Comparison of ENCODE assay signal across 1 cellular context in genomic region chr10:102917314-102917961, GRCh38.
TF ChIP-seq lines count a peak whose summit lies in the region.

No MANE protein-coding gene starts in this region.

TF ChIP-seq in HepG2, 621 proteins besides CTCF, POLR2A, EP300 and RAD21 (continued from another document and continues in another):
- TF ChIP-seq, protein P1, sequence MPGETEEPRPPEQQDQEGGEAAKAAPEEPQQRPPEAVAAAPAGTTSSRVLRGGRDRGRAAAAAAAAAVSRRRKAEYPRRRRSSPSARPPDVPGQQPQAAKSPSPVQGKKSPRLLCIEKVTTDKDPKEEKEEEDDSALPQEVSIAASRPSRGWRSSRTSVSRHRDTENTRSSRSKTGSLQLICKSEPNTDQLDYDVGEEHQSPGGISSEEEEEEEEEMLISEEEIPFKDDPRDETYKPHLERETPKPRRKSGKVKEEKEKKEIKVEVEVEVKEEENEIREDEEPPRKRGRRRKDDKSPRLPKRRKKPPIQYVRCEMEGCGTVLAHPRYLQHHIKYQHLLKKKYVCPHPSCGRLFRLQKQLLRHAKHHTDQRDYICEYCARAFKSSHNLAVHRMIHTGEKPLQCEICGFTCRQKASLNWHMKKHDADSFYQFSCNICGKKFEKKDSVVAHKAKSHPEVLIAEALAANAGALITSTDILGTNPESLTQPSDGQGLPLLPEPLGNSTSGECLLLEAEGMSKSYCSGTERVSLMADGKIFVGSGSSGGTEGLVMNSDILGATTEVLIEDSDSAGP (CRISPR knock-in tag; IDR thresholded peaks at IDR 0.05; ENCODE audit: borderline replicate concordance): 0 out of 2 replicates have a peak, but pooled peaks have one; percentile 63
- TF ChIP-seq ZNF83 (CRISPR knock-in tag; IDR thresholded peaks at IDR 0.05; ENCODE audit: borderline replicate concordance): no peak
- TF ChIP-seq ZBTB21 (CRISPR knock-in tag; IDR thresholded peaks at IDR 0.05): no peak
- TF ChIP-seq RARA (CRISPR knock-in tag; IDR thresholded peaks at IDR 0.05): no peak
- TF ChIP-seq ZNF710 (CRISPR knock-in tag; IDR thresholded peaks at IDR 0.05; ENCODE audit: borderline replicate concordance): no peak
- no peak for TF ChIP-seq SYNCRIP (IDR thresholded peaks at IDR 0.05; ENCODE audit: insufficient read depth, low read depth, low read length)
- no peak for TF ChIP-seq KAT7 (CRISPR knock-in tag; IDR thresholded peaks at IDR 0.05; ENCODE audit: borderline replicate concordance)
- TF ChIP-seq ZNF484 (CRISPR knock-in tag; IDR thresholded peaks at IDR 0.05; ENCODE audit: borderline replicate concordance, low read depth): no peak
- TF ChIP-seq TARDBP (CRISPR knock-in tag; IDR thresholded peaks at IDR 0.05): no peak
- TF ChIP-seq MAFG (CRISPR knock-in tag; IDR thresholded peaks at IDR 0.05): no peak
- no peak for TF ChIP-seq JDP2 (CRISPR knock-in tag; IDR thresholded peaks at IDR 0.05; ENCODE audit: borderline replicate concordance)
- TF ChIP-seq, protein P2, sequence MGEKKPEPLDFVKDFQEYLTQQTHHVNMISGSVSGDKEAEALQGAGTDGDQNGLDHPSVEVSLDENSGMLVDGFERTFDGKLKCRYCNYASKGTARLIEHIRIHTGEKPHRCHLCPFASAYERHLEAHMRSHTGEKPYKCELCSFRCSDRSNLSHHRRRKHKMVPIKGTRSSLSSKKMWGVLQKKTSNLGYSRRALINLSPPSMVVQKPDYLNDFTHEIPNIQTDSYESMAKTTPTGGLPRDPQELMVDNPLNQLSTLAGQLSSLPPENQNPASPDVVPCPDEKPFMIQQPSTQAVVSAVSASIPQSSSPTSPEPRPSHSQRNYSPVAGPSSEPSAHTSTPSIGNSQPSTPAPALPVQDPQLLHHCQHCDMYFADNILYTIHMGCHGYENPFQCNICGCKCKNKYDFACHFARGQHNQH (CRISPR knock-in tag; IDR thresholded peaks at IDR 0.05): peak; percentile 62; the same call in 1 of the 2 replicates
- peak; percentile 91 for TF ChIP-seq ZFP36L1 (CRISPR knock-in tag; IDR thresholded peaks at IDR 0.05)
- peak; percentile 70; the same call in 1 of the 2 replicates for TF ChIP-seq ZNF768 (CRISPR knock-in tag; IDR thresholded peaks at IDR 0.05)
- TF ChIP-seq ZNF354B (CRISPR knock-in tag; IDR thresholded peaks at IDR 0.05): no peak
- no peak for TF ChIP-seq SOX13 (IDR thresholded peaks at IDR 0.05)
- TF ChIP-seq SOX13 (CRISPR knock-in tag; conservative IDR thresholded peaks at IDR 0.05 in 1 of 2, IDR thresholded peaks at IDR 0.05 in 1 of 2): no peak
- no peak; the same call in 1 of the 2 replicates for TF ChIP-seq GABPB1 (CRISPR knock-in tag; IDR thresholded peaks at IDR 0.05)
- no peak for TF ChIP-seq HNF4A (CRISPR knock-in tag; IDR thresholded peaks at IDR 0.05)
- no peak for TF ChIP-seq ZMYM3 (CRISPR knock-in tag; IDR thresholded peaks at IDR 0.05)
- TF ChIP-seq ESRRA (CRISPR knock-in tag; IDR thresholded peaks at IDR 0.05; ENCODE audit: low read depth): no peak
- TF ChIP-seq, protein P3, sequence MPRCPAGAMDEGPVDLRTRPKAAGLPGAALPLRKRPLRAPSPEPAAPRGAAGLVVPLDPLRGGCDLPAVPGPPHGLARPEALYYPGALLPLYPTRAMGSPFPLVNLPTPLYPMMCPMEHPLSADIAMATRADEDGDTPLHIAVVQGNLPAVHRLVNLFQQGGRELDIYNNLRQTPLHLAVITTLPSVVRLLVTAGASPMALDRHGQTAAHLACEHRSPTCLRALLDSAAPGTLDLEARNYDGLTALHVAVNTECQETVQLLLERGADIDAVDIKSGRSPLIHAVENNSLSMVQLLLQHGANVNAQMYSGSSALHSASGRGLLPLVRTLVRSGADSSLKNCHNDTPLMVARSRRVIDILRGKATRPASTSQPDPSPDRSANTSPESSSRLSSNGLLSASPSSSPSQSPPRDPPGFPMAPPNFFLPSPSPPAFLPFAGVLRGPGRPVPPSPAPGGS (CRISPR knock-in tag; IDR thresholded peaks at IDR 0.05): no peak
- TF ChIP-seq ZNF781 (CRISPR knock-in tag; IDR thresholded peaks at IDR 0.05; ENCODE audit: borderline replicate concordance, not compliant biosample characterization): peak; percentile 56
- TF ChIP-seq ZFAT (CRISPR knock-in tag; conservative IDR thresholded peaks at IDR 0.05): no peak
- peak; percentile 86 for TF ChIP-seq ZNF280D (CRISPR knock-in tag; IDR thresholded peaks at IDR 0.05)
- TF ChIP-seq, protein P4, sequence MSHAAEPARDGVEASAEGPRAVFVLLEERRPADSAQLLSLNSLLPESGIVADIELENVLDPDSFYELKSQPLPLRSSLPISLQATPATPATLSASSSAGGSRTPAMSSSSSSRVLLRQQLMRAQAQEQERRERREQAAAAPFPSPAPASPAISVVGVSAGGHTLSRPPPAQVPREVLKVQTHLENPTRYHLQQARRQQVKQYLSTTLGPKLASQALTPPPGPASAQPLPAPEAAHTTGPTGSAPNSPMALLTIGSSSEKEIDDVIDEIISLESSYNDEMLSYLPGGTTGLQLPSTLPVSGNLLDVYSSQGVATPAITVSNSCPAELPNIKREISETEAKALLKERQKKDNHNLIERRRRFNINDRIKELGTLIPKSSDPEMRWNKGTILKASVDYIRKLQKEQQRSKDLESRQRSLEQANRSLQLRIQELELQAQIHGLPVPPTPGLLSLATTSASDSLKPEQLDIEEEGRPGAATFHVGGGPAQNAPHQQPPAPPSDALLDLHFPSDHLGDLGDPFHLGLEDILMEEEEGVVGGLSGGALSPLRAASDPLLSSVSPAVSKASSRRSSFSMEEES (CRISPR knock-in tag; IDR thresholded peaks at IDR 0.05): no peak
- no peak for TF ChIP-seq ZNF160 (CRISPR knock-in tag; IDR thresholded peaks at IDR 0.05)
- TF ChIP-seq, protein P5, sequence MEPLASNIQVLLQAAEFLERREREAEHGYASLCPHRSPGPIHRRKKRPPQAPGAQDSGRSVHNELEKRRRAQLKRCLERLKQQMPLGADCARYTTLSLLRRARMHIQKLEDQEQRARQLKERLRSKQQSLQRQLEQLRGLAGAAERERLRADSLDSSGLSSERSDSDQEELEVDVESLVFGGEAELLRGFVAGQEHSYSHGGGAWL (CRISPR knock-in tag; IDR thresholded peaks at IDR 0.05): no peak
- no peak; the same call in 1 of the 2 replicates for TF ChIP-seq ZSCAN20 (CRISPR knock-in tag; IDR thresholded peaks at IDR 0.05; ENCODE audit: borderline replicate concordance)
- 0 out of 2 replicates have a peak, but pooled peaks have one; percentile 84 for TF ChIP-seq ZNF253 (CRISPR knock-in tag; IDR thresholded peaks at IDR 0.05; ENCODE audit: borderline replicate concordance)
- no peak for TF ChIP-seq KAT2B (IDR thresholded peaks at IDR 0.05; ENCODE audit: borderline replicate concordance, low read depth, low read length)
- no peak for TF ChIP-seq ZNF441 (CRISPR knock-in tag; IDR thresholded peaks at IDR 0.05; ENCODE audit: borderline replicate concordance)
- no peak for TF ChIP-seq TP53 (CRISPR knock-in tag; conservative IDR thresholded peaks at IDR 0.05)
- no peak for TF ChIP-seq BRCA1 (CRISPR knock-in tag; IDR thresholded peaks at IDR 0.05)
- no peak for TF ChIP-seq KIAA2018 (CRISPR knock-in tag; IDR thresholded peaks at IDR 0.05; ENCODE audit: borderline replicate concordance)
- TF ChIP-seq EZH2 (conservative IDR thresholded peaks at IDR 0.05; ENCODE audit: low read depth, low read length): no peak
- TF ChIP-seq, protein P6, sequence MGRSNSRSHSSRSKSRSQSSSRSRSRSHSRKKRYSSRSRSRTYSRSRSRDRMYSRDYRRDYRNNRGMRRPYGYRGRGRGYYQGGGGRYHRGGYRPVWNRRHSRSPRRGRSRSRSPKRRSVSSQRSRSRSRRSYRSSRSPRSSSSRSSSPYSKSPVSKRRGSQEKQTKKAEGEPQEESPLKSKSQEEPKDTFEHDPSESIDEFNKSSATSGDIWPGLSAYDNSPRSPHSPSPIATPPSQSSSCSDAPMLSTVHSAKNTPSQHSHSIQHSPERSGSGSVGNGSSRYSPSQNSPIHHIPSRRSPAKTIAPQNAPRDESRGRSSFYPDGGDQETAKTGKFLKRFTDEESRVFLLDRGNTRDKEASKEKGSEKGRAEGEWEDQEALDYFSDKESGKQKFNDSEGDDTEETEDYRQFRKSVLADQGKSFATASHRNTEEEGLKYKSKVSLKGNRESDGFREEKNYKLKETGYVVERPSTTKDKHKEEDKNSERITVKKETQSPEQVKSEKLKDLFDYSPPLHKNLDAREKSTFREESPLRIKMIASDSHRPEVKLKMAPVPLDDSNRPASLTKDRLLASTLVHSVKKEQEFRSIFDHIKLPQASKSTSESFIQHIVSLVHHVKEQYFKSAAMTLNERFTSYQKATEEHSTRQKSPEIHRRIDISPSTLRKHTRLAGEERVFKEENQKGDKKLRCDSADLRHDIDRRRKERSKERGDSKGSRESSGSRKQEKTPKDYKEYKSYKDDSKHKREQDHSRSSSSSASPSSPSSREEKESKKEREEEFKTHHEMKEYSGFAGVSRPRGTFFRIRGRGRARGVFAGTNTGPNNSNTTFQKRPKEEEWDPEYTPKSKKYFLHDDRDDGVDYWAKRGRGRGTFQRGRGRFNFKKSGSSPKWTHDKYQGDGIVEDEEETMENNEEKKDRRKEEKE (IDR thresholded peaks at IDR 0.05): no peak
